ENCODE assay signal across 37 cellular contexts in genomic region chr1:6750490-6750889, GRCh38.
"Had no signal": no experiment of that assay in that cellular context is flagged by ENCODE, and none has a peak within 500 bp of the region (broad histone marks: within the 10 kb centered on the region; RNA-seq: fewer than 3 reads in every experiment).

No MANE protein-coding gene starts in this region.

- H3K27me3 ChIP-seq: adrenal gland, body of pancreas, breast epithelium had no signal

- H3K27ac Mint-ChIP-seq: activated CD4-positive, alpha-beta memory T cell treated with anti-CD3 and anti-CD28 coated beads, Interleukin-2, amount 10 ng/mL, durations not matched to agents 7 days and 5 days; activated CD4-positive, alpha-beta T cell treated with anti-CD3 and anti-CD28 coated beads for 36 hours; activated CD4-positive, alpha-beta T cell treated with anti-CD3 and anti-CD28 coated beads, Interleukin-2, amount 10 ng/mL, durations not matched to agents 7 days and 5 days; activated CD8-positive, alpha-beta memory T cell treated with anti-CD3 and anti-CD28 coated beads, Interleukin-2, amount 10 ng/mL, durations not matched to agents 7 days and 5 days; activated CD8-positive, alpha-beta T cell treated with anti-CD3 and anti-CD28 coated beads, Interleukin-2, amount 10 ng/mL, durations not matched to agents 7 days and 5 days; activated naive CD4-positive, alpha-beta T cell treated with anti-CD3 and anti-CD28 coated beads for 36 hours; activated naive CD4-positive, alpha-beta T cell treated with anti-CD3 and anti-CD28 coated beads, Interleukin-2, amount 50 U/mL, for 72 hours; activated naive CD8-positive, alpha-beta T cell treated with anti-CD3 and anti-CD28 coated beads for 36 hours; activated T-cell treated with anti-CD3 and anti-CD28 coated beads, Interleukin-2, amount 50 U/mL, for 72 hours; activated T-helper 1 cell treated with anti-CD3 and anti-CD28 coated beads, Interleukin-12 subunit alpha, Interleukin-12 subunit beta, Interleukin-2, Interleukin-4 antibody, amounts not matched to agents 30 ng/mL and 10 ng/mL and 1 ng/mL, durations not matched to agents 14 hours and 24 hours and 36 hours; activated T-helper 17 cell treated with anti-CD3 and anti-CD28 coated beads, Interleukin-2, amount 50 U/mL, for 72 hours; T-helper 1 cell treated with Interleukin-12 subunit alpha and Interleukin-12 subunit beta and Interleukin-4 antibody, amounts not matched to agents 30 μg/mL and 1 μg/mL, for 36 hours; T-helper 2 cell treated with Interferon-gamma antibody and Interleukin-4, amounts not matched to agents 5 μg/mL and 100 μg/mL, for 36 hours; WTC11 had no signal

- DNase-seq: activated CD4-positive, alpha-beta memory T cell treated with anti-CD3 and anti-CD28 coated beads, Interleukin-2, amount 10 ng/mL, durations not matched to agents 7 days and 5 days; activated CD4-positive, alpha-beta T cell treated with anti-CD3 and anti-CD28 coated beads for 1 hour; activated CD4-positive, alpha-beta T cell treated with anti-CD3 and anti-CD28 coated beads for 36 hours; activated CD4-positive, alpha-beta T cell treated with anti-CD3 and anti-CD28 coated beads for 48 hours; activated CD4-positive, alpha-beta T cell treated with anti-CD3 and anti-CD28 coated beads, Interleukin-2, amount 10 ng/mL, durations not matched to agents 7 days and 5 days; activated CD4-positive, alpha-beta T cell treated with anti-CD3 and anti-CD28 coated beads, Interleukin-2, amount 50 U/mL, for 48 hours; activated CD4-positive, CD25-positive, alpha-beta regulatory T cell; activated CD8-positive, alpha-beta memory T cell treated with anti-CD3 and anti-CD28 coated beads for 24 hours; activated CD8-positive, alpha-beta memory T cell treated with anti-CD3 and anti-CD28 coated beads, Interleukin-2, amount 10 ng/mL, durations not matched to agents 7 days and 5 days; activated CD8-positive, alpha-beta memory T cell treated with anti-CD3 and anti-CD28 coated beads, Interleukin-2, amount 50 U/mL, for 48 hours; activated CD8-positive, alpha-beta T cell treated with anti-CD3 and anti-CD28 coated beads, Interleukin-2, amount 10 ng/mL, durations not matched to agents 7 days and 5 days; activated effector memory CD4-positive, alpha-beta T cell treated with anti-CD3 and anti-CD28 coated beads, Interleukin-2, amount 50 U/mL, for 16 hours; activated gamma-delta T cell treated with Interleukin-2 at 50 U/mL for 16 hours; activated naive CD4-positive, alpha-beta T cell; activated naive CD4-positive, alpha-beta T cell treated with anti-CD3 and anti-CD28 coated beads for 36 hours; activated naive CD4-positive, alpha-beta T cell treated with anti-CD3 and anti-CD28 coated beads, Interleukin-2, amount 50 U/mL, for 16 hours; activated naive CD8-positive, alpha-beta T cell treated with anti-CD3 and anti-CD28 coated beads for 36 hours; activated T-cell treated with anti-CD3 and anti-CD28 coated beads, Interleukin-2, amount 50 U/mL, for 1 hour; activated T-cell treated with anti-CD3 and anti-CD28 coated beads, Interleukin-2, amount 50 U/mL, for 4 hours; activated T-cell treated with anti-CD3 and anti-CD28 coated beads, Interleukin-2, amount 50 U/mL, for 72 hours; adrenal gland; amniotic stem cell; body of pancreas; brain microvascular endothelial cell; central memory CD4-positive, alpha-beta T cell; T-helper 1 cell; T-helper 2 cell; T-helper 9 cell; WERI-Rb-1 had no signal

- H3K4me3 Mint-ChIP-seq: activated CD4-positive, alpha-beta memory T cell treated with anti-CD3 and anti-CD28 coated beads, Interleukin-2, amount 10 ng/mL, durations not matched to agents 7 days and 5 days; activated CD4-positive, alpha-beta T cell treated with anti-CD3 and anti-CD28 coated beads for 36 hours; activated CD4-positive, alpha-beta T cell treated with anti-CD3 and anti-CD28 coated beads, Interleukin-2, amount 10 ng/mL, durations not matched to agents 7 days and 5 days; activated CD8-positive, alpha-beta memory T cell treated with anti-CD3 and anti-CD28 coated beads, Interleukin-2, amount 10 ng/mL, durations not matched to agents 7 days and 5 days; activated CD8-positive, alpha-beta T cell treated with anti-CD3 and anti-CD28 coated beads, Interleukin-2, amount 10 ng/mL, durations not matched to agents 7 days and 5 days; activated naive CD4-positive, alpha-beta T cell treated with anti-CD3 and anti-CD28 coated beads for 36 hours; activated naive CD8-positive, alpha-beta T cell treated with anti-CD3 and anti-CD28 coated beads for 36 hours; activated T-cell treated with anti-CD3 and anti-CD28 coated beads, Interleukin-2, amount 50 U/mL, for 4 hours; activated T-cell treated with anti-CD3 and anti-CD28 coated beads, Interleukin-2, amount 50 U/mL, for 72 hours; activated T-helper 1 cell treated with anti-CD3 and anti-CD28 coated beads, Interleukin-12 subunit alpha, Interleukin-12 subunit beta, Interleukin-2, Interleukin-4 antibody, amounts not matched to agents 30 ng/mL and 10 ng/mL and 1 ng/mL, durations not matched to agents 14 hours and 24 hours and 36 hours; activated T-helper 17 cell treated with anti-CD3 and anti-CD28 coated beads, Interleukin-2, amount 50 U/mL, for 72 hours; T-helper 1 cell treated with Interleukin-12 subunit alpha and Interleukin-12 subunit beta and Interleukin-4 antibody, amounts not matched to agents 30 μg/mL and 1 μg/mL, for 36 hours; T-helper 2 cell treated with Interferon-gamma antibody and Interleukin-4, amounts not matched to agents 5 μg/mL and 100 μg/mL, for 36 hours; WTC11 had no signal

- H3K9me3 Mint-ChIP-seq: activated CD4-positive, alpha-beta memory T cell treated with anti-CD3 and anti-CD28 coated beads, Interleukin-2, amount 10 ng/mL, durations not matched to agents 7 days and 5 days; activated CD4-positive, alpha-beta T cell treated with anti-CD3 and anti-CD28 coated beads, Interleukin-2, amount 10 ng/mL, durations not matched to agents 7 days and 5 days; activated naive CD4-positive, alpha-beta T cell treated with anti-CD3 and anti-CD28 coated beads for 36 hours; activated naive CD4-positive, alpha-beta T cell treated with anti-CD3 and anti-CD28 coated beads, Interleukin-2, amount 50 U/mL, for 72 hours; activated naive CD8-positive, alpha-beta T cell treated with anti-CD3 and anti-CD28 coated beads for 36 hours; activated T-cell treated with anti-CD3 and anti-CD28 coated beads, Interleukin-2, amount 50 U/mL, for 4 hours; activated T-helper 1 cell treated with anti-CD3 and anti-CD28 coated beads, Interleukin-12 subunit alpha, Interleukin-12 subunit beta, Interleukin-2, Interleukin-4 antibody, amounts not matched to agents 30 ng/mL and 10 ng/mL and 1 ng/mL, durations not matched to agents 14 hours and 24 hours and 36 hours; activated T-helper 17 cell treated with anti-CD3 and anti-CD28 coated beads, Interleukin-2, amount 50 U/mL, for 72 hours; T-helper 1 cell treated with Interleukin-12 subunit alpha and Interleukin-12 subunit beta and Interleukin-4 antibody, amounts not matched to agents 30 μg/mL and 1 μg/mL, for 36 hours; T-helper 2 cell treated with Interferon-gamma antibody and Interleukin-4, amounts not matched to agents 5 μg/mL and 100 μg/mL, for 36 hours had no signal

- ATAC-seq: activated CD4-positive, alpha-beta T cell treated with anti-CD3 and anti-CD28 coated beads for 36 hours; activated CD4-positive, CD25-positive, alpha-beta regulatory T cell treated with anti-CD3 and anti-CD28 coated beads, Interleukin-2, amount 50 U/mL, for 24 hours; activated CD8-positive, alpha-beta memory T cell treated with anti-CD3 and anti-CD28 coated beads, Interleukin-2, amount 10 ng/mL, durations not matched to agents 7 days and 5 days; activated CD8-positive, alpha-beta T cell treated with anti-CD3 and anti-CD28 coated beads, Interleukin-2, amount 10 ng/mL, durations not matched to agents 7 days and 5 days; activated naive CD4-positive, alpha-beta T cell treated with anti-CD3 and anti-CD28 coated beads, Interleukin-2, amount 50 U/mL, for 72 hours; activated T-cell treated with anti-CD3 and anti-CD28 coated beads, Interleukin-2, amount 50 U/mL, for 4 hours; activated T-cell treated with anti-CD3 and anti-CD28 coated beads, Interleukin-2, amount 50 U/mL, for 72 hours; activated T-helper 17 cell treated with anti-CD3 and anti-CD28 coated beads, Interleukin-2, amount 50 U/mL, for 72 hours; body of pancreas; WTC11 had no signal

- H3K4me3 ChIP-seq: adrenal gland, body of pancreas, breast epithelium had no signal

- H3K36me3 Mint-ChIP-seq: activated CD8-positive, alpha-beta memory T cell treated with anti-CD3 and anti-CD28 coated beads, Interleukin-2, amount 10 ng/mL, durations not matched to agents 7 days and 5 days; activated naive CD4-positive, alpha-beta T cell treated with anti-CD3 and anti-CD28 coated beads, Interleukin-2, amount 50 U/mL, for 72 hours; activated naive CD8-positive, alpha-beta T cell treated with anti-CD3 and anti-CD28 coated beads for 36 hours; WTC11 had no signal

- H3K4me1 Mint-ChIP-seq: activated CD4-positive, alpha-beta memory T cell treated with anti-CD3 and anti-CD28 coated beads, Interleukin-2, amount 10 ng/mL, durations not matched to agents 7 days and 5 days; activated CD4-positive, alpha-beta T cell treated with anti-CD3 and anti-CD28 coated beads for 36 hours; activated CD4-positive, alpha-beta T cell treated with anti-CD3 and anti-CD28 coated beads, Interleukin-2, amount 10 ng/mL, durations not matched to agents 7 days and 5 days; activated CD8-positive, alpha-beta memory T cell treated with anti-CD3 and anti-CD28 coated beads, Interleukin-2, amount 10 ng/mL, durations not matched to agents 7 days and 5 days; activated naive CD8-positive, alpha-beta T cell treated with anti-CD3 and anti-CD28 coated beads for 36 hours; activated T-helper 17 cell treated with anti-CD3 and anti-CD28 coated beads, Interleukin-2, amount 50 U/mL, for 72 hours had no signal

- H3K36me3 ChIP-seq: adrenal gland, brain microvascular endothelial cell, breast epithelium, WERI-Rb-1 had no signal

- H3K4me1 ChIP-seq: adrenal gland, body of pancreas, breast epithelium had no signal

- H3K27ac ChIP-seq: adrenal gland, body of pancreas, brain microvascular endothelial cell, breast epithelium, WERI-Rb-1 had no signal

- H3K9me3 ChIP-seq: adrenal gland, body of pancreas, breast epithelium had no signal
